In genomic region chr17:77489239-77489897, GRCh38 we compare ENCODE assay signal across 17 cellular contexts.
DNase-seq lines count a peak whose midpoint lies in the region; ATAC-seq and TF ChIP-seq lines count a peak whose summit lies in the region.
"Had no signal": no experiment of that assay in that cellular context is flagged by ENCODE, and none has a peak within 500 bp of the region (broad histone marks: within the 10 kb centered on the region; RNA-seq: fewer than 3 reads in every experiment).

No MANE protein-coding gene starts in this region.

- peaks cover 60% of the 10 kb centered on the region for H3K4me1 Mint-ChIP-seq in stimulated activated naive CD8-positive, alpha-beta T cell treated with anti-CD3 and anti-CD28 coated beads, Interleukin-15, amount 100 ng/mL, for 72 hours

- H3K4me3 ChIP-seq in esophagus squamous epithelium (no peak overlapping the region), rectal smooth muscle tissue (ENCODE audit: low read length) (no peak overlapping the region), GM23248 (no peak overlapping the region)
- H3K4me3 ChIP-seq: body of pancreas, hepatocyte, SJCRH30 had no signal

- H3K36me3 ChIP-seq in esophagus squamous epithelium (peaks cover 44 to 80% (median 54%) of the 10 kb centered on the region in 3 donors), rectal smooth muscle tissue (ENCODE audit: control insufficient read depth, insufficient read depth, low read length) (peaks cover 37% of the 10 kb centered on the region), GM23248 (ENCODE audit: low read depth) (peaks cover 21% of the 10 kb centered on the region; the same call in 1 of the 2 replicates)

- H4K20me1 ChIP-seq in GM23248 (ENCODE audit: insufficient read depth), result no peaks in the 10 kb centered on the region; the same call in 1 of the 2 replicates

- H3K4me3 Mint-ChIP-seq in stimulated activated naive CD8-positive, alpha-beta T cell treated with anti-CD3 and anti-CD28 coated beads, Interleukin-15, amount 100 ng/mL, for 72 hours, result no peak overlapping the region
- H3K4me3 Mint-ChIP-seq: activated naive CD4-positive, alpha-beta T cell treated with anti-CD3 and anti-CD28 coated beads, Interleukin-2, amount 50 U/mL, for 24 hours; T-helper 2 cell treated with Interferon-gamma antibody and Interleukin-4, amounts not matched to agents 5 μg/mL and 100 μg/mL, for 36 hours had no signal

- TF ChIP-seq POLR2A in esophagus squamous epithelium (IDR thresholded peaks at IDR 0.05), result no peak

- peaks cover 3 to 47% (median 13%) of the 10 kb centered on the region in 3 donors for H3K4me1 ChIP-seq in esophagus squamous epithelium
- peaks cover 13% of the 10 kb centered on the region for H3K4me1 ChIP-seq in rectal smooth muscle tissue (ENCODE audit: control insufficient read depth, insufficient read depth, low read length)
- no peaks in the 10 kb centered on the region for H3K4me1 ChIP-seq in GM23248 (ENCODE audit: insufficient read depth)
- H3K4me1 ChIP-seq: body of pancreas, SJCRH30 had no signal

- no peak for DNase-seq in stimulated activated naive CD8-positive, alpha-beta T cell treated with anti-CD3 and anti-CD28 coated beads, Interleukin-15, amount 100 ng/mL, for 72 hours
- no peak for DNase-seq in stimulated activated naive CD8-positive, alpha-beta T cell treated with anti-CD3 and anti-CD28 coated beads, Interleukin-15, Interleukin-2, amounts not matched to agents 100 U/mL and 50 U/mL, for 24 hours
- no peak for DNase-seq in esophagus squamous epithelium (lab: John Stamatoyannopoulos, UW)
- no peak for DNase-seq in hypothalamus (lab: John Stamatoyannopoulos, UW)
- no peak for DNase-seq in GM23248
- DNase-seq: HCEC 1CT, MM.1S, NCI-H187, NCI-H446 treated with DMSO at 0.1 percent for 48 hours, SJCRH30 had no signal

- no peaks in the 10 kb centered on the region for H3K9me2 ChIP-seq in GM23248 (ENCODE audit: insufficient read depth)

- in situ Hi-C loops in GM23248 (cut with MboI), result no loop called here

- no peaks in the 10 kb centered on the region for H3F3A ChIP-seq in GM23248 (ENCODE audit: insufficient read depth)

- H3K27ac Mint-ChIP-seq in stimulated activated naive CD8-positive, alpha-beta T cell treated with anti-CD3 and anti-CD28 coated beads, Interleukin-15, amount 100 ng/mL, for 72 hours, result peak overlapping the region; percentile 40 to 42
- H3K27ac Mint-ChIP-seq: activated naive CD4-positive, alpha-beta T cell treated with anti-CD3 and anti-CD28 coated beads, Interleukin-2, amount 50 U/mL, for 24 hours had no signal

- H2AFZ ChIP-seq in GM23248, result no peak overlapping the region
- H2AFZ ChIP-seq: hepatocyte had no signal

- H3K27me3 Mint-ChIP-seq in stimulated activated naive CD8-positive, alpha-beta T cell treated with anti-CD3 and anti-CD28 coated beads, Interleukin-15, amount 100 ng/mL, for 72 hours, result no peaks in the 10 kb centered on the region
- H3K27me3 Mint-ChIP-seq: activated naive CD4-positive, alpha-beta T cell treated with anti-CD3 and anti-CD28 coated beads, Interleukin-2, amount 50 U/mL, for 24 hours had no signal

- WGBS in esophagus squamous epithelium, 2 donors, result 79 to 90% methylated on average over 4 to 7 of the region's 19 CpGs
- 70% methylated on average over 19 of the region's 19 CpGs for WGBS in GM23248 (ENCODE audit: low coverage in 1 of 2, low lambda C conversion rate in 2 of 2, missing lambda C conversion rate in 2 of 2), 2 experiments

- no peak for TF ChIP-seq CTCF in esophagus squamous epithelium (IDR thresholded peaks at IDR 0.05)

- H3K27ac ChIP-seq in esophagus squamous epithelium, result peak overlapping the region in 3 of 4 donors; percentile 39 to 74 (median 73)
- H3K27ac ChIP-seq in rectal smooth muscle tissue (ENCODE audit: low read depth, low read length), result peak overlapping the region; percentile 70
- no peak overlapping the region for H3K27ac ChIP-seq in GM23248
- H3K27ac ChIP-seq: body of pancreas, hepatocyte, SJCRH30 had no signal

- H3K79me2 ChIP-seq in GM23248 (ENCODE audit: insufficient read depth), result peaks cover 83% of the 10 kb centered on the region

- no peaks in the 10 kb centered on the region for H3K27me3 ChIP-seq in esophagus squamous epithelium
- no peaks in the 10 kb centered on the region for H3K27me3 ChIP-seq in rectal smooth muscle tissue (ENCODE audit: control insufficient read depth, insufficient read depth, low read length)
- no peaks in the 10 kb centered on the region for H3K27me3 ChIP-seq in GM23248 (replicated peaks; ENCODE audit: insufficient read depth)
- H3K27me3 ChIP-seq: body of pancreas, hepatocyte, SJCRH30 had no signal

- H3K9ac ChIP-seq in rectal smooth muscle tissue (ENCODE audit: low read length) (no peak overlapping the region), GM23248 (no peak overlapping the region)

- intact Hi-C loops in esophagus squamous epithelium (cut with DNase I), result no loop called here

- no peaks in the 10 kb centered on the region for H3K9me3 Mint-ChIP-seq in stimulated activated naive CD8-positive, alpha-beta T cell treated with anti-CD3 and anti-CD28 coated beads, Interleukin-15, amount 100 ng/mL, for 72 hours
- H3K9me3 Mint-ChIP-seq: activated naive CD4-positive, alpha-beta T cell treated with anti-CD3 and anti-CD28 coated beads, Interleukin-2, amount 50 U/mL, for 24 hours; T-helper 2 cell treated with Interferon-gamma antibody and Interleukin-4, amounts not matched to agents 5 μg/mL and 100 μg/mL, for 36 hours had no signal

- no peaks in the 10 kb centered on the region for H3K9me3 ChIP-seq in esophagus squamous epithelium
- H3K9me3 ChIP-seq in GM23248 (ENCODE audit: low read depth), result no peaks in the 10 kb centered on the region
- H3K9me3 ChIP-seq: body of pancreas, SJCRH30 had no signal

- no peak overlapping the region for H3K4me2 ChIP-seq in GM23248 (ENCODE audit: unreplicated experiment)
- H3K4me2 ChIP-seq: hepatocyte had no signal

- ATAC-seq in stimulated activated naive CD8-positive, alpha-beta T cell treated with anti-CD3 and anti-CD28 coated beads, Interleukin-15, amount 100 ng/mL, for 72 hours, result no peak
- ATAC-seq in stimulated activated naive CD8-positive, alpha-beta T cell treated with anti-CD3 and anti-CD28 coated beads, Interleukin-15, Interleukin-2, amounts not matched to agents 100 U/mL and 50 U/mL, for 24 hours, result no peak
- ATAC-seq in GM19351 (IDR thresholded peaks at IDR 0.05; ENCODE audit: unreplicated experiment) (no peak), HG02623 (IDR thresholded peaks at IDR 0.05; ENCODE audit: unreplicated experiment) (no peak)
